ENCODE assay signal across 19 cellular contexts in genomic region chr19:18551631-18552030, GRCh38. TPM values are rescaled to one million over a fixed set of nuclear protein-coding genes. Genes with fewer than 3 reads are reported as not detected.
A peak's percentile ranks its signal among the peaks of the same experiment; 100 is the strongest.
DNase-seq lines count a peak whose midpoint lies in the region; ATAC-seq, FAIRE-seq and TF ChIP-seq lines count a peak whose summit lies in the region.
"Had no signal": no experiment of that assay in that cellular context is flagged by ENCODE, and none has a peak within 500 bp of the region (broad histone marks: within the 10 kb centered on the region; RNA-seq: fewer than 3 reads in every experiment).

No MANE protein-coding gene starts in this region.

- H3K9me1 ChIP-seq in keratinocyte (ENCODE audit: control insufficient read depth, extremely low read depth, insufficient read depth, low read length), result no peaks in the 10 kb centered on the region

- H3K27me3 ChIP-seq in HepG2 (ENCODE audit: control insufficient read depth in 1 of 2, insufficient read depth in 2 of 2, low read length in 2 of 2), result no peaks in the 10 kb centered on the region
- H3K27me3 ChIP-seq in right lobe of liver, result no peaks in the 10 kb centered on the region
- H3K27me3 ChIP-seq in keratinocyte (ENCODE audit: control insufficient read depth, extremely low read depth, insufficient read depth, low read length), result no peaks in the 10 kb centered on the region
- no peaks in the 10 kb centered on the region for H3K27me3 ChIP-seq in pancreas

- POLR2A ChIA-PET in HepG2 (lab: Yijun Ruan, JAX), result interaction anchor here (0.7 to 1.6 kb wide), 3 partner anchors 20 to 618 kb away, joined by 3 to 8 read pairs (median 4); partner anchors contain the start of genes MEF2B and UBA52

- H3K36me3 ChIP-seq in HepG2 (replicated peaks in 1 of 2; ENCODE audit: control insufficient read depth in 1 of 2, insufficient read depth in 2 of 2, low read length in 2 of 2) (no peaks in the 10 kb centered on the region), right lobe of liver (no peaks in the 10 kb centered on the region), SK-N-MC (ENCODE audit: insufficient read depth, low read length) (no peaks in the 10 kb centered on the region), keratinocyte (ENCODE audit: control insufficient read depth in 2 of 2, extremely low read depth in 1 of 2, insufficient read depth in 2 of 2, low read length in 2 of 2) (no peaks in the 10 kb centered on the region), pancreas (no peaks in the 10 kb centered on the region)
- H3K36me3 ChIP-seq: SJCRH30 had no signal

- no peak for TF ChIP-seq RAD21 in HepG2 (CRISPR knock-in tag; IDR thresholded peaks at IDR 0.05)

- H3K79me2 ChIP-seq in HepG2 (ENCODE audit: insufficient read depth, low read length) (no peaks in the 10 kb centered on the region), keratinocyte (ENCODE audit: control insufficient read depth, insufficient read depth, low read length) (no peaks in the 10 kb centered on the region)

- H3K4me1 ChIP-seq in HepG2 (ENCODE audit: insufficient read depth, low read length), result peaks cover 45% of the 10 kb centered on the region
- H3K4me1 ChIP-seq in right lobe of liver, result no peaks in the 10 kb centered on the region
- no peaks in the 10 kb centered on the region for H3K4me1 ChIP-seq in keratinocyte (ENCODE audit: control insufficient read depth, extremely low read depth, insufficient read depth, low read length)
- H3K4me1 ChIP-seq in pancreas, result no peaks in the 10 kb centered on the region

- no peak for TF ChIP-seq POLR2A in HepG2 (IDR thresholded peaks at IDR 0.05; ENCODE audit: insufficient read depth in 1 of 2, low read depth in 2 of 2, low read length in 2 of 2)
- TF ChIP-seq POLR2A in right lobe of liver (IDR thresholded peaks at IDR 0.05), result no peak

- H3K4me3 ChIP-seq in HepG2 (replicated peaks in 1 of 3; ENCODE audit: insufficient read depth in 1 of 3, low read depth in 2 of 3, low read length in 3 of 3) (no peak overlapping the region), right lobe of liver (no peak overlapping the region), SK-N-MC (no peak overlapping the region), keratinocyte (ENCODE audit: control insufficient read depth in 2 of 3, extremely low read depth in 1 of 3, insufficient read depth in 2 of 3, low read depth in 1 of 3, low read length in 3 of 3) (no peak overlapping the region), pancreas (no peak overlapping the region)
- H3K4me3 ChIP-seq: GM12878, SJCRH30 had no signal

- no peak overlapping the region for H3K27ac ChIP-seq in HepG2 (ENCODE audit: extremely low read length, insufficient read depth, low read length)
- no peak overlapping the region for H3K27ac ChIP-seq in right lobe of liver
- peak overlapping the region; percentile 46; the same call in 1 of the 2 replicates for H3K27ac ChIP-seq in SK-N-MC
- no peak overlapping the region for H3K27ac ChIP-seq in keratinocyte (ENCODE audit: control insufficient read depth, insufficient read depth, low read length)
- H3K27ac ChIP-seq in pancreas, result no peak overlapping the region
- H3K27ac ChIP-seq: SJCRH30 had no signal

- 5% methylated on average over 6 of the region's 6 CpGs for WGBS in HepG2 (ENCODE audit: low lambda C conversion rate)
- 59% methylated on average over 5 of the region's 6 CpGs for WGBS in right lobe of liver (ENCODE audit: insufficient coverage, low coverage, low lambda C conversion rate, missing lambda C conversion rate)
- WGBS in pancreas, 2 donors, result 40% methylated on average over 6 of the region's 6 CpGs

- H3K9ac ChIP-seq in HepG2 (ENCODE audit: insufficient read depth, low read depth, low read length), result 0 out of 2 replicates have a peak overlapping the region, but pooled peaks have one; percentile 8
- H3K9ac ChIP-seq in SK-N-MC (ENCODE audit: insufficient read length), result no peak overlapping the region
- no peak overlapping the region for H3K9ac ChIP-seq in keratinocyte (ENCODE audit: control insufficient read depth, extremely low read depth, insufficient read depth, low read length)

- BruUV-seq in HepG2 (replicated peaks; lab: Mats Ljungman, UMichigan), result no TSS peak

- H4K20me1 ChIP-seq in HepG2 (ENCODE audit: insufficient read depth, low read length) (no peaks in the 10 kb centered on the region), keratinocyte (ENCODE audit: control insufficient read depth, extremely low read depth, insufficient read depth, low read length) (no peaks in the 10 kb centered on the region)

- H2AFZ ChIP-seq in HepG2 (ENCODE audit: low read length), result peak overlapping the region; percentile 70
- H2AFZ ChIP-seq in keratinocyte (ENCODE audit: control insufficient read depth, low read length), result peak overlapping the region; percentile 49

- dilution Hi-C loops in keratinocyte (cut with MboI; ENCODE audit: extremely low pct_ligation_motif_present, low sequenced_read_pairs), result no loop called here

- H3K4me2 ChIP-seq in HepG2 (ENCODE audit: low read depth, low read length) (peak overlapping the region; percentile 38), keratinocyte (ENCODE audit: control insufficient read depth, extremely low read depth, insufficient read depth, low read depth, low read length) (no peak overlapping the region)

- intact Hi-C loops in HepG2 (cut with micrococcal nuclease; ENCODE audit: unreplicated experiment), result no loop called here
- intact Hi-C loops in right lobe of liver (cut with DNase I), result no loop called here
- intact Hi-C loops in pancreas (cut with DNase I), result no loop called here

- DNase-seq in HepG2 (ENCODE audit: low spot score), result no peak
- no peak for DNase-seq in right lobe of liver
- DNase-seq in SK-N-MC (ENCODE audit: low read depth, low spot score), result no peak
- no peak for DNase-seq in keratinocyte (ENCODE audit: low read depth, low spot score)
- no peak for DNase-seq in DMS53 treated with DMSO at 0.1 percent for 48 hours (lab: John Stamatoyannopoulos, UW; ENCODE audit: unreplicated experiment)
- DNase-seq in pancreas, result no peak
- DNase-seq: CD4-positive, alpha-beta T cell; COR-L47; DMS 273 treated with DMSO at 0.1 percent for 48 hours; DND-41; H7; KG1; NCI-H1105 treated with DMSO at 0.1 percent for 48 hours; NCI-H187 treated with DMSO at 0.1 percent for 48 hours; NCI-H2107 had no signal

- in situ Hi-C loops in HepG2 (cut with HindIII; ENCODE audit: extremely low pct_ligation_motif_present, low pct_unique_long_range_greater_than_20kb), result no loop called here

- CTCF ChIA-PET in HepG2 (lab: Yijun Ruan, JAX; ENCODE audit: low intra/inter-chr PET ratio, low total read pairs), result no interaction called here

- H3K9me3 ChIP-seq in HepG2 (ENCODE audit: low read length) (no peaks in the 10 kb centered on the region), right lobe of liver (no peaks in the 10 kb centered on the region), SK-N-MC (ENCODE audit: low read depth, low read length) (no peaks in the 10 kb centered on the region), keratinocyte (ENCODE audit: control insufficient read depth, low read depth, low read length) (no peaks in the 10 kb centered on the region), pancreas (no peaks in the 10 kb centered on the region)
- H3K9me3 ChIP-seq: SJCRH30 had no signal

- ATAC-seq in HepG2 (peak; percentile 58), right lobe of liver (no peak), HG03097 (IDR thresholded peaks at IDR 0.05; ENCODE audit: low FRiP score, unreplicated experiment) (no peak), pancreas (no peak)
- ATAC-seq: GM12878 had no signal

- TF ChIP-seq EP300 in HepG2 (IDR thresholded peaks at IDR 0.05; ENCODE audit: low read depth in 2 of 2, low read length in 2 of 2) (no peak), HepG2 (CRISPR knock-in tag; IDR thresholded peaks at IDR 0.05; ENCODE audit: borderline replicate concordance) (no peak)

- no peak for FAIRE-seq in HepG2 (lab: Jason Lieb, UNC)
- FAIRE-seq in keratinocyte (lab: Jason Lieb, UNC), result no peak
- FAIRE-seq in pancreas (lab: Jason Lieb, UNC), result no peak
- FAIRE-seq: GM12878, RCC 7860 had no signal

- no peak for TF ChIP-seq CTCF in HepG2 (CRISPR knock-in tag; IDR thresholded peaks at IDR 0.05)
- TF ChIP-seq CTCF in right lobe of liver (IDR thresholded peaks at IDR 0.05), result no peak
- TF ChIP-seq CTCF in keratinocyte (optimal IDR thresholded peaks at IDR 0.05 in 1 of 3, IDR thresholded peaks at IDR 0.05 in 1 of 3, conservative IDR thresholded peaks at IDR 0.05 in 1 of 3; ENCODE audit: extremely low read depth in 1 of 3, insufficient read depth in 2 of 3, low read length in 3 of 3), result no peak
- no peak for TF ChIP-seq CTCF in pancreas (IDR thresholded peaks at IDR 0.05)

RNA-seq across cellular contexts. Expression of gene KXD1, which starts 6.0 kb away (rescaled TPM):
- total RNA-seq in HepG2 (2016; rRNA removed; fragmentation: Illumina TruSeq; extraction: Trizol) (44.6 and 53.1 TPM in 2 replicates), right lobe of liver (10 to 100 TPM; 30.2 to 93.0 (median 36.1) TPM), pancreas (10 to 100 TPM; 33.4 to 46.2 (median 41.9) TPM)
- 49.9 and 63.5 TPM in 2 replicates for total RNA-seq in HepG2 (2016; cell fraction: cytosol; rRNA removed; fragmentation: Illumina TruSeq; extraction: Trizol; ENCODE audit: low read depth)
- 46.0 and 46.4 TPM in 2 replicates for total RNA-seq in HepG2 (2016; cell fraction: insoluble cytoplasmic fraction; rRNA removed; fragmentation: Illumina TruSeq; extraction: Trizol)
- total RNA-seq in HepG2 (2016; cell fraction: membrane; rRNA removed; fragmentation: Illumina TruSeq; extraction: Trizol), result 90.1 and 104 TPM in 2 replicates
- 20.4 and 21.0 TPM in 2 replicates for total RNA-seq in HepG2 (2016; cell fraction: nucleus; rRNA removed; fragmentation: Illumina TruSeq; extraction: Trizol)
- polyA plus RNA-seq in HepG2 (2011; rRNA removed) (143 and 160 TPM in 2 replicates), keratinocyte (94.6 to 129 TPM (median 119 TPM) in 3 replicates), pancreas (10 to 100 TPM; 48.7 to 66.9 TPM)
- 112 and 130 TPM in 2 replicates for polyA plus RNA-seq in HepG2 (2011; cell fraction: cytosol; rRNA removed)
- polyA plus RNA-seq in HepG2 (2011; cell fraction: nucleus; rRNA removed), result 122 and 125 TPM in 2 replicates
- 61.5 and 85.8 TPM in 2 replicates for polyA plus RNA-seq in HepG2 (2012)
- 72.0 and 99.5 TPM in 2 replicates for polyA plus RNA-seq in HepG2 (2016; cell fraction: cytosol; fragmentation: Illumina TruSeq; extraction: Trizol; ENCODE audit: low read depth)
- polyA plus RNA-seq in HepG2 (2016; cell fraction: insoluble cytoplasmic fraction; fragmentation: Illumina TruSeq; extraction: Trizol; ENCODE audit: low read depth), result 68.6 and 76.3 TPM in 2 replicates
- 121 and 126 TPM in 2 replicates for polyA plus RNA-seq in HepG2 (2016; cell fraction: membrane; fragmentation: Illumina TruSeq; extraction: Trizol; ENCODE audit: low read depth)
- polyA plus RNA-seq in HepG2 (2016; cell fraction: nucleus; fragmentation: Illumina TruSeq; extraction: Trizol; ENCODE audit: insufficient read depth, low read depth), result 62.9 and 64.5 TPM in 2 replicates
- polyA minus RNA-seq in HepG2 (2011; rRNA and poly(A)+ RNA removed; ENCODE audit: low replicate concordance), result 73.9 and 103 TPM in 2 replicates
- 43.1 and 52.2 TPM in 2 replicates for polyA minus RNA-seq in HepG2 (2011; cell fraction: cytosol; rRNA and poly(A)+ RNA removed)
- polyA minus RNA-seq in HepG2 (2011; cell fraction: nucleus; rRNA and poly(A)+ RNA removed), result 20.0 and 23.6 TPM in 2 replicates
- polyA plus RNA-seq in keratinocyte (2011; ENCODE audit: low read depth), result 40.3 TPM
- polyA plus RNA-seq in keratinocyte (2011; cell fraction: cytosol; rRNA removed), result 110 and 173 TPM in 2 replicates
- 65.5 and 87.8 TPM in 2 replicates for polyA plus RNA-seq in keratinocyte (2011; cell fraction: nucleus; rRNA removed)
- 62.9 and 123 TPM in 2 replicates for polyA plus RNA-seq in keratinocyte (2012; ENCODE audit: low replicate concordance)
- polyA minus RNA-seq in keratinocyte, result 99.7 to 166 TPM (median 102 TPM) in 3 replicates
- polyA minus RNA-seq in keratinocyte (2011; cell fraction: cytosol; rRNA and poly(A)+ RNA removed), result 137 TPM
- polyA minus RNA-seq in keratinocyte (2011; cell fraction: nucleus; rRNA and poly(A)+ RNA removed), result 18.9 and 20.4 TPM in 2 replicates

RNA-seq across cellular contexts. Expression of gene FKBP8, which starts 8.3 kb away (rescaled TPM):
- total RNA-seq in HepG2 (2016; rRNA removed; fragmentation: Illumina TruSeq; extraction: Trizol) (75.1 and 81.7 TPM in 2 replicates), right lobe of liver (100 to 1,000 TPM in 3 of 6 experiments, 10 to 100 TPM in 3; 92.7 to 179 (median 118) TPM), pancreas (100 to 1,000 TPM in 2 of 6 donors, 10 to 100 TPM in 4; 73.8 to 104 (median 87.9) TPM)
- total RNA-seq in HepG2 (2016; cell fraction: cytosol; rRNA removed; fragmentation: Illumina TruSeq; extraction: Trizol; ENCODE audit: low read depth), result 75.9 and 83.0 TPM in 2 replicates
- total RNA-seq in HepG2 (2016; cell fraction: insoluble cytoplasmic fraction; rRNA removed; fragmentation: Illumina TruSeq; extraction: Trizol), result 78.1 and 87.6 TPM in 2 replicates
- 92.2 and 111 TPM in 2 replicates for total RNA-seq in HepG2 (2016; cell fraction: membrane; rRNA removed; fragmentation: Illumina TruSeq; extraction: Trizol)
- total RNA-seq in HepG2 (2016; cell fraction: nucleus; rRNA removed; fragmentation: Illumina TruSeq; extraction: Trizol), result 32.7 and 42.9 TPM in 2 replicates
- polyA plus RNA-seq in HepG2 (2011; rRNA removed) (93.9 and 135 TPM in 2 replicates), keratinocyte (115 to 222 TPM (median 150 TPM) in 3 replicates), pancreas (100 to 1,000 TPM; 198 to 218 TPM)
- 101 and 179 TPM in 2 replicates for polyA plus RNA-seq in HepG2 (2011; cell fraction: cytosol; rRNA removed)
- polyA plus RNA-seq in HepG2 (2011; cell fraction: nucleus; rRNA removed), result 159 and 173 TPM in 2 replicates
- polyA plus RNA-seq in HepG2 (2012), result 93.8 and 130 TPM in 2 replicates
- polyA plus RNA-seq in HepG2 (2016; cell fraction: cytosol; fragmentation: Illumina TruSeq; extraction: Trizol; ENCODE audit: low read depth), result 84.6 and 95.1 TPM in 2 replicates
- 107 and 111 TPM in 2 replicates for polyA plus RNA-seq in HepG2 (2016; cell fraction: insoluble cytoplasmic fraction; fragmentation: Illumina TruSeq; extraction: Trizol; ENCODE audit: low read depth)
- 117 and 126 TPM in 2 replicates for polyA plus RNA-seq in HepG2 (2016; cell fraction: membrane; fragmentation: Illumina TruSeq; extraction: Trizol; ENCODE audit: low read depth)
- polyA plus RNA-seq in HepG2 (2016; cell fraction: nucleus; fragmentation: Illumina TruSeq; extraction: Trizol; ENCODE audit: insufficient read depth, low read depth), result 80.5 and 87.9 TPM in 2 replicates
- polyA minus RNA-seq in HepG2 (2011; rRNA and poly(A)+ RNA removed; ENCODE audit: low replicate concordance), result 96.9 and 151 TPM in 2 replicates
- 63.3 and 77.3 TPM in 2 replicates for polyA minus RNA-seq in HepG2 (2011; cell fraction: cytosol; rRNA and poly(A)+ RNA removed)
- polyA minus RNA-seq in HepG2 (2011; cell fraction: nucleus; rRNA and poly(A)+ RNA removed), result 16.6 and 20.1 TPM in 2 replicates
- polyA plus RNA-seq in keratinocyte (2011; ENCODE audit: low read depth), result 127 TPM
- polyA plus RNA-seq in keratinocyte (2011; cell fraction: cytosol; rRNA removed), result 120 and 306 TPM in 2 replicates
- polyA plus RNA-seq in keratinocyte (2011; cell fraction: nucleus; rRNA removed), result 105 and 149 TPM in 2 replicates
- 186 and 236 TPM in 2 replicates for polyA plus RNA-seq in keratinocyte (2012; ENCODE audit: low replicate concordance)
- polyA minus RNA-seq in keratinocyte, result 83.9 to 177 TPM (median 171 TPM) in 3 replicates
- polyA minus RNA-seq in keratinocyte (2011; cell fraction: cytosol; rRNA and poly(A)+ RNA removed), result 500 TPM
- 70.7 and 90.7 TPM in 2 replicates for polyA minus RNA-seq in keratinocyte (2011; cell fraction: nucleus; rRNA and poly(A)+ RNA removed)

RNA-seq across cellular contexts. Expression of gene UBA52, which starts 20.0 kb away (rescaled TPM):
- 959 and 1,184 TPM in 2 replicates for total RNA-seq in HepG2 (2016; rRNA removed; fragmentation: Illumina TruSeq; extraction: Trizol)
- total RNA-seq in HepG2 (2016; cell fraction: cytosol; rRNA removed; fragmentation: Illumina TruSeq; extraction: Trizol; ENCODE audit: low read depth), result 1,298 and 1,315 TPM in 2 replicates
- 938 and 1,264 TPM in 2 replicates for total RNA-seq in HepG2 (2016; cell fraction: insoluble cytoplasmic fraction; rRNA removed; fragmentation: Illumina TruSeq; extraction: Trizol)
- total RNA-seq in HepG2 (2016; cell fraction: membrane; rRNA removed; fragmentation: Illumina TruSeq; extraction: Trizol), result 1,565 and 1,724 TPM in 2 replicates
- 276 and 314 TPM in 2 replicates for total RNA-seq in HepG2 (2016; cell fraction: nucleus; rRNA removed; fragmentation: Illumina TruSeq; extraction: Trizol)
- 1,655 and 1,782 TPM in 2 replicates for polyA plus RNA-seq in HepG2 (2011; rRNA removed)
- polyA plus RNA-seq in HepG2 (2011; cell fraction: cytosol; rRNA removed), result 2,000 and 3,037 TPM in 2 replicates
- 482 and 607 TPM in 2 replicates for polyA plus RNA-seq in HepG2 (2011; cell fraction: nucleus; rRNA removed)
- 1,641 and 1,658 TPM in 2 replicates for polyA plus RNA-seq in HepG2 (2012)
- polyA plus RNA-seq in HepG2 (2016; cell fraction: cytosol; fragmentation: Illumina TruSeq; extraction: Trizol; ENCODE audit: low read depth), result 1,864 and 1,905 TPM in 2 replicates
- polyA plus RNA-seq in HepG2 (2016; cell fraction: insoluble cytoplasmic fraction; fragmentation: Illumina TruSeq; extraction: Trizol; ENCODE audit: low read depth), result 1,524 and 1,536 TPM in 2 replicates
- 2,008 and 2,053 TPM in 2 replicates for polyA plus RNA-seq in HepG2 (2016; cell fraction: membrane; fragmentation: Illumina TruSeq; extraction: Trizol; ENCODE audit: low read depth)
- 658 and 675 TPM in 2 replicates for polyA plus RNA-seq in HepG2 (2016; cell fraction: nucleus; fragmentation: Illumina TruSeq; extraction: Trizol; ENCODE audit: insufficient read depth, low read depth)
- 1,990 and 2,943 TPM in 2 replicates for polyA minus RNA-seq in HepG2 (2011; rRNA and poly(A)+ RNA removed; ENCODE audit: low replicate concordance)
- 420 and 430 TPM in 2 replicates for polyA minus RNA-seq in HepG2 (2011; cell fraction: cytosol; rRNA and poly(A)+ RNA removed)
- 113 and 142 TPM in 2 replicates for polyA minus RNA-seq in HepG2 (2011; cell fraction: nucleus; rRNA and poly(A)+ RNA removed)
- total RNA-seq in right lobe of liver, result 100 to 1,000 TPM; 256 to 470 (median 406) TPM
- 1,376 to 2,465 TPM (median 1,831 TPM) in 3 replicates for polyA plus RNA-seq in keratinocyte
- polyA plus RNA-seq in keratinocyte (2011; ENCODE audit: low read depth), result 216 TPM
- 2,363 and 2,845 TPM in 2 replicates for polyA plus RNA-seq in keratinocyte (2011; cell fraction: cytosol; rRNA removed)
- polyA plus RNA-seq in keratinocyte (2011; cell fraction: nucleus; rRNA removed), result 509 and 673 TPM in 2 replicates
- 2,069 and 2,114 TPM in 2 replicates for polyA plus RNA-seq in keratinocyte (2012; ENCODE audit: low replicate concordance)
- 1,899 to 3,393 TPM (median 2,443 TPM) in 3 replicates for polyA minus RNA-seq in keratinocyte
- polyA minus RNA-seq in keratinocyte (2011; cell fraction: cytosol; rRNA and poly(A)+ RNA removed), result 1,175 TPM
- polyA minus RNA-seq in keratinocyte (2011; cell fraction: nucleus; rRNA and poly(A)+ RNA removed), result 197 and 227 TPM in 2 replicates
- 100 to 1,000 TPM; 522 to 838 (median 679) TPM for total RNA-seq in pancreas
- polyA plus RNA-seq in pancreas, result 100 to 1,000 TPM; 402 to 680 TPM

RNA-seq across cellular contexts. Expression of gene ELL, which starts 29.8 kb away (rescaled TPM):
- total RNA-seq in HepG2 (2016; rRNA removed; fragmentation: Illumina TruSeq; extraction: Trizol), result 3.2 and 3.7 TPM in 2 replicates
- 0.71 and 1.1 TPM in 2 replicates for total RNA-seq in HepG2 (2016; cell fraction: cytosol; rRNA removed; fragmentation: Illumina TruSeq; extraction: Trizol; ENCODE audit: low read depth)
- total RNA-seq in HepG2 (2016; cell fraction: insoluble cytoplasmic fraction; rRNA removed; fragmentation: Illumina TruSeq; extraction: Trizol), result 2.7 and 4.1 TPM in 2 replicates
- 2.3 and 2.5 TPM in 2 replicates for total RNA-seq in HepG2 (2016; cell fraction: membrane; rRNA removed; fragmentation: Illumina TruSeq; extraction: Trizol)
- 3.3 and 4.8 TPM in 2 replicates for total RNA-seq in HepG2 (2016; cell fraction: nucleus; rRNA removed; fragmentation: Illumina TruSeq; extraction: Trizol)
- polyA plus RNA-seq in HepG2 (2011; rRNA removed), result 5.4 and 5.8 TPM in 2 replicates
- 3.2 and 4.3 TPM in 2 replicates for polyA plus RNA-seq in HepG2 (2011; cell fraction: cytosol; rRNA removed)
- 27.1 and 34.7 TPM in 2 replicates for polyA plus RNA-seq in HepG2 (2011; cell fraction: nucleus; rRNA removed)
- polyA plus RNA-seq in HepG2 (2012), result 7.1 TPM in 2 replicates
- 0.20 and 0.33 TPM in 2 replicates for polyA plus RNA-seq in HepG2 (2016; cell fraction: cytosol; fragmentation: Illumina TruSeq; extraction: Trizol; ENCODE audit: low read depth)
- 3.1 and 4.0 TPM in 2 replicates for polyA plus RNA-seq in HepG2 (2016; cell fraction: insoluble cytoplasmic fraction; fragmentation: Illumina TruSeq; extraction: Trizol; ENCODE audit: low read depth)
- polyA plus RNA-seq in HepG2 (2016; cell fraction: membrane; fragmentation: Illumina TruSeq; extraction: Trizol; ENCODE audit: low read depth), result 1.0 and 1.1 TPM in 2 replicates
- polyA plus RNA-seq in HepG2 (2016; cell fraction: nucleus; fragmentation: Illumina TruSeq; extraction: Trizol; ENCODE audit: insufficient read depth, low read depth), result 5.1 and 5.2 TPM in 2 replicates
- 6.3 and 17.2 TPM in 2 replicates for polyA minus RNA-seq in HepG2 (2011; rRNA and poly(A)+ RNA removed; ENCODE audit: low replicate concordance)
- 6.0 and 8.8 TPM in 2 replicates for polyA minus RNA-seq in HepG2 (2011; cell fraction: cytosol; rRNA and poly(A)+ RNA removed)
- 12.9 and 14.3 TPM in 2 replicates for polyA minus RNA-seq in HepG2 (2011; cell fraction: nucleus; rRNA and poly(A)+ RNA removed)
- 10 to 100 TPM in 2 of 6 experiments, 1 to 10 TPM in 4; 5.3 to 11.9 (median 8.6) TPM for total RNA-seq in right lobe of liver
- polyA plus RNA-seq in keratinocyte, result 4.4 to 8.3 TPM (median 6.8 TPM) in 3 replicates
- polyA plus RNA-seq in keratinocyte (2011; ENCODE audit: low read depth), result 8.1 TPM
- polyA plus RNA-seq in keratinocyte (2011; cell fraction: cytosol; rRNA removed), result 2.9 and 7.0 TPM in 2 replicates
- 12.9 and 16.9 TPM in 2 replicates for polyA plus RNA-seq in keratinocyte (2011; cell fraction: nucleus; rRNA removed)
- polyA plus RNA-seq in keratinocyte (2012; ENCODE audit: low replicate concordance), result 10.4 and 11.5 TPM in 2 replicates
- 6.4 to 31.5 TPM (median 7.2 TPM) in 3 replicates for polyA minus RNA-seq in keratinocyte
- 16.9 TPM for polyA minus RNA-seq in keratinocyte (2011; cell fraction: cytosol; rRNA and poly(A)+ RNA removed)
- polyA minus RNA-seq in keratinocyte (2011; cell fraction: nucleus; rRNA and poly(A)+ RNA removed), result 18.4 and 19.1 TPM in 2 replicates
- 10 to 100 TPM in 1 of 6 donors, 1 to 10 TPM in 5; 5.8 to 10.5 (median 9.3) TPM for total RNA-seq in pancreas
- polyA plus RNA-seq in pancreas, result 10 to 100 TPM; 10.3 to 13.4 TPM

RNA-seq across cellular contexts. Expression of gene REX1BD, which starts 37.0 kb away (rescaled TPM):
- 20.7 and 25.4 TPM in 2 replicates for total RNA-seq in HepG2 (2016; rRNA removed; fragmentation: Illumina TruSeq; extraction: Trizol)
- 16.9 and 18.9 TPM in 2 replicates for total RNA-seq in HepG2 (2016; cell fraction: cytosol; rRNA removed; fragmentation: Illumina TruSeq; extraction: Trizol; ENCODE audit: low read depth)
- 21.8 and 27.1 TPM in 2 replicates for total RNA-seq in HepG2 (2016; cell fraction: insoluble cytoplasmic fraction; rRNA removed; fragmentation: Illumina TruSeq; extraction: Trizol)
- total RNA-seq in HepG2 (2016; cell fraction: membrane; rRNA removed; fragmentation: Illumina TruSeq; extraction: Trizol), result 14.9 and 19.7 TPM in 2 replicates
- 11.7 and 15.7 TPM in 2 replicates for total RNA-seq in HepG2 (2016; cell fraction: nucleus; rRNA removed; fragmentation: Illumina TruSeq; extraction: Trizol)
- polyA plus RNA-seq in HepG2 (2011; rRNA removed), result 7.5 and 7.6 TPM in 2 replicates
- 10.8 and 16.3 TPM in 2 replicates for polyA plus RNA-seq in HepG2 (2011; cell fraction: cytosol; rRNA removed)
- 39.3 and 40.2 TPM in 2 replicates for polyA plus RNA-seq in HepG2 (2011; cell fraction: nucleus; rRNA removed)
- 8.3 and 10.1 TPM in 2 replicates for polyA plus RNA-seq in HepG2 (2012)
- 9.6 and 12.0 TPM in 2 replicates for polyA plus RNA-seq in HepG2 (2016; cell fraction: cytosol; fragmentation: Illumina TruSeq; extraction: Trizol; ENCODE audit: low read depth)
- polyA plus RNA-seq in HepG2 (2016; cell fraction: insoluble cytoplasmic fraction; fragmentation: Illumina TruSeq; extraction: Trizol; ENCODE audit: low read depth), result 11.7 and 12.2 TPM in 2 replicates
- 8.0 and 10.3 TPM in 2 replicates for polyA plus RNA-seq in HepG2 (2016; cell fraction: membrane; fragmentation: Illumina TruSeq; extraction: Trizol; ENCODE audit: low read depth)
- 19.7 and 20.4 TPM in 2 replicates for polyA plus RNA-seq in HepG2 (2016; cell fraction: nucleus; fragmentation: Illumina TruSeq; extraction: Trizol; ENCODE audit: insufficient read depth, low read depth)
- 2.0 and 4.9 TPM in 2 replicates for polyA minus RNA-seq in HepG2 (2011; rRNA and poly(A)+ RNA removed; ENCODE audit: low replicate concordance)
- polyA minus RNA-seq in HepG2 (2011; cell fraction: cytosol; rRNA and poly(A)+ RNA removed), result 2.6 and 2.7 TPM in 2 replicates
- 2.4 and 2.6 TPM in 2 replicates for polyA minus RNA-seq in HepG2 (2011; cell fraction: nucleus; rRNA and poly(A)+ RNA removed)
- 10 to 100 TPM; 30.4 to 71.7 (median 45.6) TPM for total RNA-seq in right lobe of liver
- polyA plus RNA-seq in keratinocyte, result 29.5 to 36.9 TPM (median 31.9 TPM) in 3 replicates
- polyA plus RNA-seq in keratinocyte (2011; ENCODE audit: low read depth), result 10.8 TPM
- 5.6 and 30.0 TPM in 2 replicates for polyA plus RNA-seq in keratinocyte (2011; cell fraction: cytosol; rRNA removed)
- polyA plus RNA-seq in keratinocyte (2011; cell fraction: nucleus; rRNA removed), result 49.9 and 53.2 TPM in 2 replicates
- 23.0 and 72.1 TPM in 2 replicates for polyA plus RNA-seq in keratinocyte (2012; ENCODE audit: low replicate concordance)
- 1.7 to 4.6 TPM (median 2.8 TPM) in 3 replicates for polyA minus RNA-seq in keratinocyte
- 23.8 TPM for polyA minus RNA-seq in keratinocyte (2011; cell fraction: cytosol; rRNA and poly(A)+ RNA removed)
- polyA minus RNA-seq in keratinocyte (2011; cell fraction: nucleus; rRNA and poly(A)+ RNA removed), result 5.7 and 6.3 TPM in 2 replicates
- 10 to 100 TPM; 30.0 to 46.2 (median 36.1) TPM for total RNA-seq in pancreas
- polyA plus RNA-seq in pancreas, result 100 to 1,000 TPM; 122 to 158 TPM
